1 cellular context compared by ENCODE assay signal in genomic region chr7:99141334-99141733, GRCh38.
TF ChIP-seq lines count a peak whose summit lies in the region.

No MANE protein-coding gene starts in this region.

TF ChIP-seq in A549, 52 proteins besides CTCF, POLR2A, EP300 and RAD21 (continued from another document):
- TF ChIP-seq PBX3 (IDR thresholded peaks at IDR 0.05), result no peak
- TF ChIP-seq JUNB (IDR thresholded peaks at IDR 0.05), result no peak
- no peak for TF ChIP-seq EHMT2 (IDR thresholded peaks at IDR 0.05; ENCODE audit: low read depth)
- TF ChIP-seq RFX5 (IDR thresholded peaks at IDR 0.05), result no peak
- TF ChIP-seq NPAS2 (CRISPR knock-in tag; IDR thresholded peaks at IDR 0.05; ENCODE audit: borderline replicate concordance), result no peak
- TF ChIP-seq HDAC2 (IDR thresholded peaks at IDR 0.05), result no peak
- no peak for TF ChIP-seq FOSL2 (IDR thresholded peaks at IDR 0.05)
- no peak for TF ChIP-seq FOSL2 (CRISPR knock-in tag; IDR thresholded peaks at IDR 0.05)
TF ChIP-seq in A549: peak in this region for 0.
